Comparison of ENCODE assay signal across 31 cellular contexts in genomic region chr18:76885011-76885410, GRCh38.
"Had no signal": no experiment of that assay in that cellular context is flagged by ENCODE, and none has a peak within 500 bp of the region (broad histone marks: within the 10 kb centered on the region; RNA-seq: fewer than 3 reads in every experiment).

No MANE protein-coding gene starts in this region.

- H3K27ac Mint-ChIP-seq: activated B cell treated with CpG ODN at 0.5 μM for 24 hours; activated CD4-positive, alpha-beta memory T cell treated with anti-CD3 and anti-CD28 coated beads, Interleukin-2, amount 10 ng/mL, durations not matched to agents 7 days and 5 days; activated CD4-positive, alpha-beta T cell treated with anti-CD3 and anti-CD28 coated beads, Interleukin-2, amount 10 ng/mL, durations not matched to agents 7 days and 5 days; activated naive CD8-positive, alpha-beta T cell; activated T-cell treated with anti-CD3 and anti-CD28 coated beads, Interleukin-2, amount 50 U/mL, for 24 hours; activated T-cell treated with anti-CD3 and anti-CD28 coated beads, Interleukin-2, amount 50 U/mL, for 72 hours; endodermal cell; T-helper 17 cell; T-helper 2 cell treated with Interferon-gamma antibody and Interleukin-4, amounts not matched to agents 5 μg/mL and 100 μg/mL, for 36 hours had no signal

- H3K4me1 ChIP-seq: ascending aorta, breast epithelium, colonic mucosa had no signal

- H3K27ac ChIP-seq: ascending aorta, breast epithelium, cardiac muscle cell, colonic mucosa, WERI-Rb-1 had no signal

- H3K27me3 Mint-ChIP-seq: activated B cell treated with CpG ODN at 0.5 μM for 24 hours; activated CD4-positive, alpha-beta memory T cell treated with anti-CD3 and anti-CD28 coated beads, Interleukin-2, amount 10 ng/mL, durations not matched to agents 7 days and 5 days; activated CD4-positive, alpha-beta T cell treated with anti-CD3 and anti-CD28 coated beads, Interleukin-2, amount 10 ng/mL, durations not matched to agents 7 days and 5 days; activated naive CD8-positive, alpha-beta T cell; activated T-cell treated with anti-CD3 and anti-CD28 coated beads, Interleukin-2, amount 50 U/mL, for 24 hours; brain; T-helper 17 cell had no signal

- H3K4me1 Mint-ChIP-seq: activated B cell treated with CpG ODN at 0.5 μM for 24 hours, endodermal cell had no signal

- ATAC-seq: activated CD4-positive, CD25-positive, alpha-beta regulatory T cell treated with anti-CD3 and anti-CD28 coated beads, Interleukin-2, amount 50 U/mL, for 24 hours; activated T-cell treated with anti-CD3 and anti-CD28 coated beads, Interleukin-2, amount 50 U/mL, for 72 hours; esophagus mucosa; T-helper 17 cell had no signal

- H3K4me3 Mint-ChIP-seq: activated B cell treated with CpG ODN at 0.5 μM for 24 hours; activated CD4-positive, alpha-beta memory T cell treated with anti-CD3 and anti-CD28 coated beads, Interleukin-2, amount 10 ng/mL, durations not matched to agents 7 days and 5 days; activated CD4-positive, alpha-beta T cell treated with anti-CD3 and anti-CD28 coated beads, Interleukin-2, amount 10 ng/mL, durations not matched to agents 7 days and 5 days; activated naive CD8-positive, alpha-beta T cell; activated T-cell treated with anti-CD3 and anti-CD28 coated beads, Interleukin-2, amount 50 U/mL, for 24 hours; activated T-cell treated with anti-CD3 and anti-CD28 coated beads, Interleukin-2, amount 50 U/mL, for 72 hours; brain; endodermal cell; T-helper 17 cell; T-helper 2 cell treated with Interferon-gamma antibody and Interleukin-4, amounts not matched to agents 5 μg/mL and 100 μg/mL, for 36 hours had no signal

- DNase-seq: activated B cell treated with CpG ODN at 0.5 μM for 24 hours; activated CD4-positive, alpha-beta memory T cell treated with anti-CD3 and anti-CD28 coated beads, Interleukin-2, amount 10 ng/mL, durations not matched to agents 7 days and 5 days; activated CD4-positive, alpha-beta T cell treated with anti-CD3 and anti-CD28 coated beads, Interleukin-2, amount 10 ng/mL, durations not matched to agents 7 days and 5 days; activated CD4-positive, alpha-beta T cell treated with anti-CD3 and anti-CD28 coated beads, Interleukin-2, amount 50 U/mL, for 4 hours; activated CD8-positive, alpha-beta memory T cell treated with anti-CD3 and anti-CD28 coated beads, Interleukin-2, amount 50 U/mL, for 48 hours; activated effector memory CD4-positive, alpha-beta T cell treated with Interleukin-2 at 50 U/mL for 16 hours; activated gamma-delta T cell treated with Interleukin-2 at 50 U/mL for 16 hours; activated naive CD4-positive, alpha-beta T cell treated with anti-CD3 and anti-CD28 coated beads, Interleukin-2, amount 50 U/mL, for 16 hours; activated naive CD4-positive, alpha-beta T cell treated with Interleukin-2 at 50 U/mL for 16 hours; activated T-cell treated with anti-CD3 and anti-CD28 coated beads for 4 hours; activated T-cell treated with anti-CD3 and anti-CD28 coated beads, Interleukin-2, amount 50 U/mL, for 24 hours; activated T-cell treated with anti-CD3 and anti-CD28 coated beads, Interleukin-2, amount 50 U/mL, for 72 hours; amniotic stem cell; central memory CD4-positive, alpha-beta T cell; cerebellar nuclear complex; colonic mucosa; effector memory CD4-positive, alpha-beta T cell; endodermal cell; foreskin fibroblast; T-helper 1 cell; T-helper 17 cell; T1000; WERI-Rb-1 had no signal

- H3K9me3 Mint-ChIP-seq: activated B cell treated with CpG ODN at 0.5 μM for 24 hours; activated CD4-positive, alpha-beta memory T cell treated with anti-CD3 and anti-CD28 coated beads, Interleukin-2, amount 10 ng/mL, durations not matched to agents 7 days and 5 days; activated CD4-positive, alpha-beta T cell treated with anti-CD3 and anti-CD28 coated beads, Interleukin-2, amount 10 ng/mL, durations not matched to agents 7 days and 5 days; activated T-cell treated with anti-CD3 and anti-CD28 coated beads, Interleukin-2, amount 50 U/mL, for 24 hours; activated T-cell treated with anti-CD3 and anti-CD28 coated beads, Interleukin-2, amount 50 U/mL, for 72 hours; endodermal cell; T-helper 2 cell treated with Interferon-gamma antibody and Interleukin-4, amounts not matched to agents 5 μg/mL and 100 μg/mL, for 36 hours had no signal

- H3K4me3 ChIP-seq: ascending aorta, breast epithelium, cardiac muscle cell, colonic mucosa had no signal

- H3K9me3 ChIP-seq: ascending aorta, breast epithelium, colonic mucosa had no signal

- H3K27me3 ChIP-seq: ascending aorta, breast epithelium, cardiac muscle cell, colonic mucosa had no signal
